In the genomic region with DNA sequence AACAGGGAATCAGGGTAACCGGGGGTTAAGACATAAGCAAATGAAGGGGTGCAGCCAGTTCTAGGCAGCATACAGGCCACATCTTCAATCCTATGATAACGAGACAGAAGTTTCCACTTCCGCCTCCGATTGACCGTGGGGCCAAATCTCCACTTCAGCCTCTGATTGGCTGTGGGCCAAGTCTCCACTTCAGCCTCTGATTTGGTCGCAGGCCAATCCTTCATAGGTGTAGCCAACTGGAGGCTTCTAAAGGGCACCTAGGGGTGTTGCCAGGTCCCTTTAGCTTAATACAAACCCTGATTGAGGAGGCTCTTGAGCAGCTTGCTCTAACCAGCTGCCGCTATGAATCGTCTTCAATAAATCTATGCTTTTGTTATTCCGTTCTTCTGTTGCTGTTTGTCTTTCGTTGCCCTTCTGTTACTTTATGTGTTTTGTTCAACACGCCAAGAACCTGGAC, we compare ENCODE assay signal across 8 cellular contexts. TPM values are rescaled to one million over a fixed set of nuclear protein-coding genes. Genes with fewer than 3 reads are reported as not detected.
DNase-seq lines count a peak whose midpoint lies in the region; ATAC-seq and TF ChIP-seq lines count a peak whose summit lies in the region.

No MANE protein-coding gene starts in this region.

- peak overlapping the region; percentile 76 for H3K4me3 Mint-ChIP-seq in glutamatergic neuron (ENCODE audit: unreplicated experiment)

- no peaks in the 10 kb centered on the region for H3K9me3 Mint-ChIP-seq in glutamatergic neuron (ENCODE audit: unreplicated experiment)

- peak; percentile 60 for ATAC-seq in HG02885 (IDR thresholded peaks at IDR 0.05; ENCODE audit: poor library complexity, unreplicated experiment)

- BruUV-seq in A673 (replicated peaks; lab: Mats Ljungman, UMichigan) = no TSS peak

- no peak overlapping the region for H3K27ac Mint-ChIP-seq in glutamatergic neuron (ENCODE audit: unreplicated experiment)

- H3K4me1 Mint-ChIP-seq in glutamatergic neuron (ENCODE audit: low read depth, unreplicated experiment) = peaks cover 4% of the 10 kb centered on the region

- no peak overlapping the region for H3K4me3 ChIP-seq in A673 (ENCODE audit: low read depth, low read length, poor library complexity, severe bottlenecking)

- H3K9me3 ChIP-seq in A673 (ENCODE audit: low read depth, low read length, poor library complexity, severe bottlenecking) = no peaks in the 10 kb centered on the region

- H3K27ac ChIP-seq in A673 (ENCODE audit: low read depth, low read length, poor library complexity, severe bottlenecking) = no peak overlapping the region

- POLR2A ChIA-PET in A673 (lab: Charles Lee; ENCODE audit: low non-redundant PET) = no interaction called here

- peaks cover 7% of the 10 kb centered on the region for H3K36me3 Mint-ChIP-seq in glutamatergic neuron (ENCODE audit: unreplicated experiment)

- peaks cover 7% of the 10 kb centered on the region for H3K4me1 ChIP-seq in A673 (ENCODE audit: insufficient read depth, low read length, poor library complexity, severe bottlenecking)

- intact Hi-C loops in A673 (cut with micrococcal nuclease; ENCODE audit: unreplicated experiment) = no loop called here

- H3K36me3 ChIP-seq in A673 (ENCODE audit: insufficient read depth, low read length, poor library complexity, severe bottlenecking) = peaks cover 11% of the 10 kb centered on the region

- CTCF ChIA-PET in A673 (lab: Charles Lee) = no interaction called here

- DNase-seq in DMS79 treated with DMSO at 0.1 percent for 48 hours (lab: John Stamatoyannopoulos, UW) = peak; percentile 88
- peak; percentile 99 for DNase-seq in NCI-H82 (lab: John Stamatoyannopoulos, UW)
- DNase-seq in glutamatergic neuron = peak; percentile 37
- no peak for DNase-seq in T-helper 9 cell
- no peak for DNase-seq in 8988T
- no peak for DNase-seq in stimulated activated CD4-positive, alpha-beta T cell treated with anti-CD3 and anti-CD28 coated beads, Interleukin-12 subunit alpha, Interleukin-12 subunit beta, amount 100 ng/mL, for 4 hours
- DNase-seq in A673 (ENCODE audit: low spot score) = no peak

- H3K27me3 ChIP-seq in A673 (replicated peaks; ENCODE audit: insufficient read depth, low read depth, low read length, poor library complexity) = no peaks in the 10 kb centered on the region

- peaks cover 3% of the 10 kb centered on the region for H3K27me3 Mint-ChIP-seq in glutamatergic neuron (ENCODE audit: unreplicated experiment)

- TF ChIP-seq CTCF in glutamatergic neuron (IDR thresholded peaks at IDR 0.05; ENCODE audit: partially characterized antibody, unreplicated experiment) (no peak), A673 (conservative IDR thresholded peaks at IDR 0.05; ENCODE audit: low read depth, low read length) (no peak)

RNA-seq across cellular contexts. Expression of gene ERGIC3, which starts 2.1 kb away (rescaled TPM):
- total RNA-seq in glutamatergic neuron (ENCODE audit: unreplicated experiment) (233 TPM), A673 (2021) (256 and 258 TPM in 2 replicates)

RNA-seq across cellular contexts. Expression of gene C20orf173, which starts 10.3 kb away (rescaled TPM):
- total RNA-seq in glutamatergic neuron (ENCODE audit: unreplicated experiment) (not detected), A673 (2021) (not detected in 2 replicates)

Comparison
In these comparisons a context has a peak if more than half of its experiments do, and no peak if none do; other contexts are left out.
1. DNase-seq: peak in DMS79 treated with DMSO at 0.1 percent for 48 hours (single experiment), NCI-H82 (single experiment) and glutamatergic neuron (single experiment); none in T-helper 9 cell (single experiment), 8988T (single experiment), stimulated activated CD4-positive, alpha-beta T cell treated with anti-CD3 and anti-CD28 coated beads, Interleukin-12 subunit alpha, Interleukin-12 subunit beta, amount 100 ng/mL, for 4 hours (single experiment) and A673 (single experiment).